ENCODE assay signal across 25 cellular contexts in the genomic region with DNA sequence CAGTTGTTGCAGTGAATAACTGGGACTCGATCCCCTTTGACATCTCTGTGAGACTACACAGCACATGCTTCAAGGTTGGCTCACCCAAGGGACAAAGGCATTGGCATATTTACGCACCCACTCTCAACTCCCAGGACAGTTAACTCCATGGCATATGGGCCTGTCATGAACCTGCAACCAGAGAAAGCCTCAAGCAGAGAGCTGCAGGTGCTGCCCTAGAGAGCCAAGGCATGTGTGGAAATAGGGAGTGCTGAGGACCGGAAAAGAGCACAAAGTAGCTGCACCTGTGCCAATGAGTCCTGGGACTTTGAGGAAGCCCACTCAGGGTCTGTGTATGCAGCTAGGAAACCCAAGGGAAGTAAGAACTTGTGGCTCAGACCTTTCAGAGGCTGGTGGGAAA. TPM values are rescaled to one million over a fixed set of nuclear protein-coding genes. Genes with fewer than 3 reads are reported as not detected.
DNase-seq lines count a peak whose midpoint lies in the region; TF ChIP-seq lines count a peak whose summit lies in the region.
"Had no signal": no experiment of that assay in that cellular context is flagged by ENCODE, and none has a peak within 500 bp of the region (broad histone marks: within the 10 kb centered on the region; RNA-seq: fewer than 3 reads in every experiment).

No MANE protein-coding gene starts in this region.

- H3K9me3 ChIP-seq in mesenchymal stem cell (ENCODE audit: control insufficient read depth, low read length) (no peaks in the 10 kb centered on the region), colonic mucosa (no peaks in the 10 kb centered on the region), stomach (no peaks in the 10 kb centered on the region)
- H3K9me3 ChIP-seq: A549; BE2C; BLaER1 treated with 17β-estradiol and CSF1 and Interleukin-3, amounts not matched to agents 10 nM and 100 nM had no signal

- peak overlapping the region in 1 of 2 experiments; percentile 22 for H3K14ac ChIP-seq in mesenchymal stem cell (ENCODE audit: low read length in 2 of 2)

- H2BK5ac ChIP-seq in mesenchymal stem cell (ENCODE audit: low read depth, low read length, poor library complexity, severe bottlenecking), result no peak overlapping the region

- no peaks in the 10 kb centered on the region for H3K79me1 ChIP-seq in mesenchymal stem cell (replicated peaks; ENCODE audit: low read length, poor library complexity, severe bottlenecking)

- H4K8ac ChIP-seq in mesenchymal stem cell (ENCODE audit: low read length), result no peak overlapping the region

- no peak for TF ChIP-seq POLR2A in stomach (IDR thresholded peaks at IDR 0.05)

- no peaks in the 10 kb centered on the region for H3K36me3 ChIP-seq in mesenchymal stem cell (ENCODE audit: control insufficient read depth in 1 of 2, insufficient read depth in 2 of 2, low read depth in 1 of 2, low read length in 2 of 2)
- H3K36me3 ChIP-seq in colonic mucosa, result no peaks in the 10 kb centered on the region
- no peaks in the 10 kb centered on the region for H3K36me3 ChIP-seq in stomach
- H3K36me3 ChIP-seq: BE2C; BLaER1 treated with 17β-estradiol and CSF1 and Interleukin-3, amounts not matched to agents 10 nM and 100 nM had no signal

- peak overlapping the region in 1 of 2 experiments; percentile 15 for H3K18ac ChIP-seq in mesenchymal stem cell (ENCODE audit: low read depth in 1 of 2, low read length in 2 of 2)

- peak overlapping the region in 1 of 2 experiments; percentile 82 for H2BK12ac ChIP-seq in mesenchymal stem cell (ENCODE audit: low read length in 2 of 2)

- DNase-seq in DMS 273 (lab: John Stamatoyannopoulos, UW; ENCODE audit: unreplicated experiment), result peak; percentile 17
- DNase-seq in DMS 273 treated with DMSO at 0.1 percent for 48 hours (lab: John Stamatoyannopoulos, UW), result no peak
- peak; percentile 11 for DNase-seq in NCI-H82 (lab: John Stamatoyannopoulos, UW)
- no peak for DNase-seq in NCI-H82 treated with DMSO at 0.1 percent for 48 hours (lab: John Stamatoyannopoulos, UW; ENCODE audit: unreplicated experiment)
- DNase-seq in mesenchymal stem cell, result no peak
- no peak for DNase-seq in colonic mucosa
- DNase-seq in stomach, result no peak
- DNase-seq: ACHN; AML-193; BE2C; CD4-positive, alpha-beta T cell; CD8-positive, alpha-beta memory T cell; DMS153; DMS79 treated with DMSO at 0.1 percent for 48 hours; GF-D8; H9; HFFc6 had no signal

- H2AK5ac ChIP-seq in mesenchymal stem cell (ENCODE audit: low read length, severe bottlenecking), result peak overlapping the region; percentile 26

- H3K4me2 ChIP-seq in mesenchymal stem cell (ENCODE audit: low read length, poor library complexity, severe bottlenecking), result no peak overlapping the region
- H3K4me2 ChIP-seq: A549; BLaER1 treated with 17β-estradiol and CSF1 and Interleukin-3, amounts not matched to agents 10 nM and 100 nM; GM23338 had no signal

- peaks cover 1% of the 10 kb centered on the region for H3K4me1 ChIP-seq in mesenchymal stem cell (ENCODE audit: control insufficient read depth, insufficient read depth, low read depth, low read length)
- no peaks in the 10 kb centered on the region for H3K4me1 ChIP-seq in colonic mucosa
- H3K4me1 ChIP-seq in stomach, result peaks cover 0 to 10% (median 2%) of the 10 kb centered on the region in 4 donors
- H3K4me1 ChIP-seq: A549; BE2C; BLaER1 treated with 17β-estradiol and CSF1 and Interleukin-3, amounts not matched to agents 10 nM and 100 nM had no signal

- no peak overlapping the region for H4K91ac ChIP-seq in mesenchymal stem cell (ENCODE audit: low read length)

- no peak for TF ChIP-seq EP300 in stomach (IDR thresholded peaks at IDR 0.05)

- H3K23ac ChIP-seq in mesenchymal stem cell (ENCODE audit: low read length in 2 of 2), result no peak overlapping the region

- H3K9ac ChIP-seq in mesenchymal stem cell (ENCODE audit: low read length) (no peak overlapping the region), colonic mucosa (ENCODE audit: low read depth in 2 of 2, low read length in 2 of 2) (no peak overlapping the region)
- H3K9ac ChIP-seq: BLaER1 treated with 17β-estradiol and CSF1 and Interleukin-3, amounts not matched to agents 10 nM and 100 nM had no signal

- no peak overlapping the region for H2AFZ ChIP-seq in mesenchymal stem cell (ENCODE audit: low read depth, low read length)
- H2AFZ ChIP-seq: GM23338 had no signal

- H3K27me3 ChIP-seq in mesenchymal stem cell (ENCODE audit: control insufficient read depth in 1 of 2, insufficient read depth in 1 of 2, low read length in 2 of 2), result peaks cover 0 to 55% of the 10 kb centered on the region in 2 experiments
- no peaks in the 10 kb centered on the region for H3K27me3 ChIP-seq in colonic mucosa
- H3K27me3 ChIP-seq in stomach, result no peaks in the 10 kb centered on the region
- H3K27me3 ChIP-seq: BE2C; BLaER1 treated with 17β-estradiol and CSF1 and Interleukin-3, amounts not matched to agents 10 nM and 100 nM had no signal

- WGBS in mesenchymal stem cell, result 99% methylated on average over 3 of the region's 3 CpGs
- WGBS in stomach, 5 donors, result 75 to 89% (median 80%) methylated on average over 3 of the region's 3 CpGs

- H2BK120ac ChIP-seq in mesenchymal stem cell (ENCODE audit: low read depth, low read length), result no peak overlapping the region

- H3K4ac ChIP-seq in mesenchymal stem cell (ENCODE audit: low read depth in 1 of 2, low read length in 2 of 2), result no peak overlapping the region

- intact Hi-C loops in colonic mucosa (cut with DNase I) (no loop called here), stomach (cut with DNase I; ENCODE audit: low total_unique reads) (no loop called here)

- no peak overlapping the region for H3K27ac ChIP-seq in mesenchymal stem cell (ENCODE audit: low read length, poor library complexity, severe bottlenecking)
- no peak overlapping the region for H3K27ac ChIP-seq in colonic mucosa
- H3K27ac ChIP-seq in stomach, result no peak overlapping the region
- H3K27ac ChIP-seq: 22Rv1; A549; BLaER1 treated with 17β-estradiol and CSF1 and Interleukin-3, amounts not matched to agents 10 nM and 100 nM had no signal

- no peak overlapping the region for H3K4me3 ChIP-seq in mesenchymal stem cell (ENCODE audit: insufficient read depth in 1 of 2, low read depth in 1 of 2, low read length in 2 of 2)
- H3K4me3 ChIP-seq in colonic mucosa, result no peak overlapping the region
- H3K4me3 ChIP-seq in stomach, result no peak overlapping the region
- H3K4me3 ChIP-seq: A549; BLaER1 treated with 17β-estradiol and CSF1 and Interleukin-3, amounts not matched to agents 10 nM and 100 nM; GM23338 had no signal

- no peak for TF ChIP-seq CTCF in colonic mucosa (IDR thresholded peaks at IDR 0.05)
- no peak for TF ChIP-seq CTCF in stomach (IDR thresholded peaks at IDR 0.05)

- H2BK15ac ChIP-seq in mesenchymal stem cell (ENCODE audit: low read depth, poor library complexity, severe bottlenecking), result no peak overlapping the region

RNA-seq across cellular contexts. Expression of a gene that starts 32.9 kb away (rescaled TPM):
- polyA plus RNA-seq in mesenchymal stem cell (2013, experiment 1 of 2), result not detected
- not detected for polyA plus RNA-seq in mesenchymal stem cell (2013, experiment 2 of 2)
- total RNA-seq in colonic mucosa (not detected), stomach (not detected)
- polyA plus RNA-seq in stomach, result under 1 TPM in 1 of 3 donors, not detected in 2; 0.13 TPM
- total RNA-seq: CD4-positive, alpha-beta T cell; CD8-positive, alpha-beta memory T cell; Daoy; G401; GM23338; H4; H9; HFFc6 had no signal
- polyA plus RNA-seq: CD14-positive monocyte; CD8-positive, alpha-beta memory T cell had no signal

Comparison
In these comparisons a context has a peak if more than half of its experiments do, and no peak if none do; other contexts are left out.
1. DNase-seq: peak in DMS 273 (single experiment) and NCI-H82 (single experiment); none in DMS 273 treated with DMSO at 0.1 percent for 48 hours (single experiment), NCI-H82 treated with DMSO at 0.1 percent for 48 hours (single experiment), mesenchymal stem cell (single experiment), colonic mucosa (single experiment) and stomach (single experiment).